8 cellular contexts compared by ENCODE assay signal in the genomic region with DNA sequence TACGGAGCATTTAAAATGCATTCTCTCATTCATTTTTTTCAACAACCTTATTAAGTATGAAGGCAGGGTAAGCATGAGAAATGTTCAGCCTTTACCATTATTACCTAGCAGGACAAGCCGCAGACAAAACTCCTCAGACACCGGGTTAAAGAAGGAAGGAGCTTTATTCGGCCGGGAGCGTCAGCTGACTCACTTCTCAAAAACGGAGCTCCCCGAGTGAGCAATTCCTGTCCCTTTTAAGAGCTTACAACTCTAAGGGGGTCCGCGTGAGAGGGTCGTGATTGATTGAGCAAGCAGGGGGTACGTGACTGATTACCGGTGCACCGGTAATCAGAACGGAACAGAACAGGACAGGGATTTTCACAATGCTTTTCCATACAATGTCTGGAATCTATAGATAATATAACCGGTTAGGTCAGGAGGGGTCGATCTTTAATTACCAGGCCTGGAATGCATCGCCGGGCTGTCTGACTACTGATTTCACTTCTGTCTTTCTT. TPM values are rescaled to one million over a fixed set of nuclear protein-coding genes. Genes with fewer than 3 reads are reported as not detected.
A peak's percentile ranks its signal among the peaks of the same experiment; 100 is the strongest.
DNase-seq lines count a peak whose midpoint lies in the region; TF ChIP-seq lines count a peak whose summit lies in the region.
"Not testable (repeated sequence)": the region's sequence is repeated elsewhere in the genome, so short reads cannot be mapped to it uniquely, and the experiment has no call there.

No MANE protein-coding gene starts in this region.

- in situ Hi-C loops in astrocyte of the cerebellum (cut with HindIII; ENCODE audit: low sequenced_read_pairs): not testable (repeated sequence)
- in situ Hi-C loops in transverse colon (cut with MboI; ENCODE audit: low pct_ligation_motif_present in 1 of 4, low pct_unique_long_range_greater_than_20kb in 1 of 4, low sequenced_read_pairs in 3 of 4): loop anchor here in 2 of 4 donors (10.0 to 25.0 kb wide), 2 partner anchors 117 to 290 kb away; a partner anchor contains a TSS

- not testable (repeated sequence) for H3K36me3 Mint-ChIP-seq in nephron progenitor cell (ENCODE audit: low read depth)

- not testable (repeated sequence) for TF ChIP-seq CTCF in astrocyte of the cerebellum (IDR thresholded peaks at IDR 0.05; ENCODE audit: low read depth, low read length, missing control alignments); cardiac muscle cell (IDR thresholded peaks at IDR 0.05; ENCODE audit: low read depth, low read length); nephron progenitor cell (IDR thresholded peaks at IDR 0.05); transverse colon (IDR thresholded peaks at IDR 0.05)

- H3K9me3 ChIP-seq in ES-I3 (ENCODE audit: control insufficient read depth, insufficient read depth, low read length); KOPT-K1 (ENCODE audit: insufficient read depth, low read length, poor library complexity, severe bottlenecking); cardiac muscle cell (ENCODE audit: low read depth); transverse colon: not testable (repeated sequence)

- peak overlapping the region; percentile 80 for H3K4me3 ChIP-seq in H7 (ENCODE audit: insufficient read depth, low read depth, low read length)
- H3K4me3 ChIP-seq in astrocyte of the cerebellum (ENCODE audit: low read depth, low read length): peak overlapping the region; percentile 93
- H3K4me3 ChIP-seq in cardiac muscle cell: peak overlapping the region; percentile 51
- peak overlapping the region; percentile 58 to 76 (median 70) for H3K4me3 ChIP-seq in transverse colon

- H3K4me1 Mint-ChIP-seq in nephron progenitor cell: peaks cover 17% of the 10 kb centered on the region

- H3K27me3 ChIP-seq in H7 (ENCODE audit: control insufficient read depth, insufficient read depth, low read length); cardiac muscle cell; transverse colon: not testable (repeated sequence)

- not testable (repeated sequence) for DNase-seq in H7; astrocyte of the cerebellum (ENCODE audit: low read depth); nephron progenitor cell; transverse colon
- DNase-seq in T1000 (lab: John Stamatoyannopoulos, UW) (peak; percentile 9), cardiac muscle cell (ENCODE audit: low read depth in 1 of 2, low spot score in 1 of 2) (peak in 1 of 2 donors; percentile 23)

- peak overlapping the region; percentile 79 for H3K9ac ChIP-seq in ES-I3 (ENCODE audit: low read depth, low read length)

- peaks cover 15% of the 10 kb centered on the region for H3K9me3 Mint-ChIP-seq in nephron progenitor cell

- H3K4me3 Mint-ChIP-seq in nephron progenitor cell: peak overlapping the region; percentile 89

- not testable (repeated sequence) for H3K4me1 ChIP-seq in ES-I3 (ENCODE audit: insufficient read depth, low read length)
- H3K4me1 ChIP-seq in cardiac muscle cell (ENCODE audit: low read depth) (peaks cover 17% of the 10 kb centered on the region), transverse colon (peaks cover 7 to 22% (median 11%) of the 10 kb centered on the region in 4 donors)

- intact Hi-C loops in transverse colon (cut with DNase I; ENCODE audit: low total_unique reads): loop anchor here (10.0 kb wide), 2 partner anchors 127 to 297 kb away; a partner anchor contains a TSS

- H3K36me3 ChIP-seq in ES-I3 (ENCODE audit: insufficient read depth, low read length); H7 (replicated peaks; ENCODE audit: control insufficient read depth, insufficient read depth, low read length); cardiac muscle cell; transverse colon: not testable (repeated sequence)
- H3K36me3 ChIP-seq in KOPT-K1 (ENCODE audit: insufficient read depth, low read length): peaks cover 21% of the 10 kb centered on the region

- H3K27ac ChIP-seq in KOPT-K1 (ENCODE audit: low read depth, low read length, poor library complexity, severe bottlenecking) (peak overlapping the region; percentile 67), cardiac muscle cell (peak overlapping the region; percentile 90), transverse colon (peak overlapping the region; percentile 81 to 93 (median 91))

- H3K27ac Mint-ChIP-seq in nephron progenitor cell: not testable (repeated sequence)

- not testable (repeated sequence) for TF ChIP-seq POLR2A in transverse colon (IDR thresholded peaks at IDR 0.05)

- TF ChIP-seq EP300 in transverse colon (IDR thresholded peaks at IDR 0.05; ENCODE audit: low read depth): not testable (repeated sequence)

- 3% methylated on average over 19 of the region's 19 CpGs; no CpG with 5 or more reads in 1 of the 2 donors for WGBS in transverse colon (ENCODE audit: low coverage in 1 of 2), 2 donors

- peaks cover 13% of the 10 kb centered on the region for H3K27me3 Mint-ChIP-seq in nephron progenitor cell (ENCODE audit: low read depth, poor library complexity)

RNA-seq across cellular contexts. Expression of a gene that starts 0.5 kb away (rescaled TPM):
- 26.8 and 36.8 TPM in 2 replicates for total RNA-seq in H7 (2014; rRNA removed; shearing (Covaris generic))
- 40.1 and 42.1 TPM in 2 replicates for total RNA-seq in cardiac muscle cell
- polyA plus RNA-seq in cardiac muscle cell: 57.5 and 66.2 TPM in 2 replicates
- 10 to 100 TPM; 23.0 to 55.9 (median 30.4) TPM for total RNA-seq in transverse colon

RNA-seq across cellular contexts. Expression of a gene that starts 24.2 kb away (rescaled TPM):
- total RNA-seq in H7 (2014; rRNA removed; shearing (Covaris generic)): 64.9 and 89.6 TPM in 2 replicates
- total RNA-seq in cardiac muscle cell (8.2 and 11.6 TPM in 2 replicates), transverse colon (1 to 10 TPM; 2.4 to 8.6 (median 7.3) TPM)
- polyA plus RNA-seq in cardiac muscle cell: 12.5 and 13.7 TPM in 2 replicates

RNA-seq across cellular contexts. Expression of a gene that starts 55.0 kb away (rescaled TPM):
- 63.8 and 65.8 TPM in 2 replicates for total RNA-seq in H7 (2014; rRNA removed; shearing (Covaris generic))
- 113 and 120 TPM in 2 replicates for total RNA-seq in cardiac muscle cell
- polyA plus RNA-seq in cardiac muscle cell: 123 and 131 TPM in 2 replicates
- 10 to 100 TPM; 57.3 to 85.3 (median 70.1) TPM for total RNA-seq in transverse colon
